In genomic region chr12:119047641-119048040, GRCh38 we compare ENCODE assay signal across 10 cellular contexts.
"Had no signal": no experiment of that assay in that cellular context is flagged by ENCODE, and none has a peak within 500 bp of the region (broad histone marks: within the 10 kb centered on the region; RNA-seq: fewer than 3 reads in every experiment).

No MANE protein-coding gene starts in this region.

- ATAC-seq: GM23338 had no signal

- H3K4me2 ChIP-seq: GM23338, KMS-11 had no signal

- FAIRE-seq: H1, H54, HTR-8/SVneo had no signal

- H3K27ac ChIP-seq: HL-60, KMS-11 had no signal

- H3K4me3 ChIP-seq: GM23338 had no signal

- H2AFZ ChIP-seq: GM23338 had no signal

- H3K9ac ChIP-seq: KMS-11 had no signal

- DNase-seq: H9, HCEC 1CT, IMR-90, KBM-7 had no signal
